9 cellular contexts compared by ENCODE assay signal in the genomic region with DNA sequence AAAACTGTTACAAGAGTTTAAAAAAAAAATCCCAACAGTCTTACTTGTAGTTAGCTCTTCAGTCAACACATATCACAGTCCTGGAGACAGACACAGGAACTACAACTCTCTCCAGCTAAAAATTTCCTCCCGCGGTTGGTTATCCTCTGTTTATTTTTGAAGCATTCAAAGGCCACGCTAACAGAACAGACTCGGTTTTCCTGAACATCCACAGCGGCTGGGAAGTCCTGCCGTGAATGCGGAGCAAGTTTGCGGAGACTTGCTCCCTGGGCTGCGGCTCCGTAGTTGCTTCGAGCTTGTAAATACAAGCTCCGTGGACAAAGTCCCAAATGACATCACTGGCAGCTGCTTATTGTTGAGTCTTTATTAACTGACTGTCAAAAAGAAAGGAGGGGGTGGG. TPM values are rescaled to one million over a fixed set of nuclear protein-coding genes. Genes with fewer than 3 reads are reported as not detected.
A peak's percentile ranks its signal among the peaks of the same experiment; 100 is the strongest.
DNase-seq lines count a peak whose midpoint lies in the region; ATAC-seq, FAIRE-seq and TF ChIP-seq lines count a peak whose summit lies in the region.
"Had no signal": no experiment of that assay in that cellular context is flagged by ENCODE, and none has a peak within 500 bp of the region (broad histone marks: within the 10 kb centered on the region; RNA-seq: fewer than 3 reads in every experiment).

A gene (minus strand): TSS at position 292 of the 400 bp plus-strand sequence. CDS start 50,937 bp downstream, outside the sequence.

- peak within 1 kb of the TSS; percentile 6 to 37 for H3K27ac ChIP-seq in kidney (ENCODE audit: low read depth in 2 of 2, low read length in 2 of 2)

- peak within 1 kb of the TSS; percentile 86 for H3K4me3 Mint-ChIP-seq in HFFc6

- peaks cover 12 to 13% of the 10 kb centered on the region in 2 donors for H3K4me1 ChIP-seq in kidney (ENCODE audit: control insufficient read depth in 1 of 2, insufficient read depth in 1 of 2, low read depth in 1 of 2, low read length in 2 of 2)

- no peaks in the 10 kb centered on the region for H3K27me3 Mint-ChIP-seq in HFFc6 (ENCODE audit: insufficient read depth)

- no peaks in the 10 kb centered on the region for H3K36me3 ChIP-seq in kidney (ENCODE audit: control insufficient read depth in 1 of 2, insufficient read depth in 2 of 2, low read length in 2 of 2)

- no peaks in the 10 kb centered on the region for H3K36me3 Mint-ChIP-seq in HFFc6 (ENCODE audit: low read depth)

- H3K27ac Mint-ChIP-seq in HFFc6, result peak within 1 kb of the TSS; percentile 76

- peaks cover 31% of the 10 kb centered on the region for H3K4me1 Mint-ChIP-seq in HFFc6 (ENCODE audit: low read depth)

- no peaks in the 10 kb centered on the region for H3K9me3 ChIP-seq in kidney (ENCODE audit: control insufficient read depth in 1 of 2, low read length in 2 of 2)

- FAIRE-seq in kidney (lab: Jason Lieb, UNC), result no peak
- FAIRE-seq in HTR-8/SVneo (lab: Jason Lieb, UNC), result no peak
- FAIRE-seq in H54 (lab: Jason Lieb, UNC), result no peak

- no peak for ATAC-seq in HG03354 (IDR thresholded peaks at IDR 0.05; ENCODE audit: poor library complexity, severe bottlenecking, unreplicated experiment)

- no peak for TF ChIP-seq POLR2A in H54 (IDR thresholded peaks at IDR 0.05; ENCODE audit: low read depth, low read length)

- peak within 1 kb of the TSS in 1 of 2 donors; percentile 75 for H3K9ac ChIP-seq in kidney (ENCODE audit: low read length in 2 of 2)

- TF ChIP-seq CTCF in HFFc6 (IDR thresholded peaks at IDR 0.05) (peak; percentile 47; the same call in 1 of the 2 replicates), cardiac fibroblast (IDR thresholded peaks at IDR 0.05; ENCODE audit: low read depth, low read length) (peak; percentile 31), kidney (IDR thresholded peaks at IDR 0.05; ENCODE audit: borderline replicate concordance, extremely low read depth, insufficient read depth) (no peak)

- intact Hi-C loops in kidney (cut with DNase I), result no loop called here

- DNase-seq in HFFc6 (peak; percentile 22), cardiac fibroblast (ENCODE audit: low read depth in 2 of 2) (peak; percentile 41 to 67), kidney (peak; percentile 47), skeletal muscle cell (ENCODE audit: low read depth) (no peak), HTR-8/SVneo (ENCODE audit: insufficient read length, low spot score) (no peak), H54 (ENCODE audit: insufficient read length, low spot score) (no peak), NK-92 (lab: John Stamatoyannopoulos, UW; ENCODE audit: unreplicated experiment) (no peak)

- peak within 1 kb of the TSS in 1 of 2 donors; percentile 48 for H3K4me3 ChIP-seq in cardiac fibroblast (replicated peaks in 1 of 2; ENCODE audit: low read depth in 2 of 2, low read length in 2 of 2)
- H3K4me3 ChIP-seq in kidney (ENCODE audit: low read length in 2 of 2), result peak within 1 kb of the TSS; percentile 70 to 76
- peak within 1 kb of the TSS; percentile 39 for H3K4me3 ChIP-seq in skeletal muscle cell (ENCODE audit: low read depth, low read length)

- H3K9me3 Mint-ChIP-seq in HFFc6, result no peaks in the 10 kb centered on the region

RNA-seq across cellular contexts. Expression of the gene that starts here (rescaled TPM):
- total RNA-seq in HFFc6 (2021; fragmentation: NEBNext Ultra II Directional; extraction: Animal tissue kit (Norgen Biotek cat#: 25700)), result 1 to 10 TPM in 4 of 6 experiments, under 1 TPM in 2; 0.31 to 4.0 (median 3.1) TPM
- 2.9 TPM for total RNA-seq in kidney
- 1.8 TPM for polyA plus RNA-seq in kidney (ENCODE audit: insufficient read depth, low read depth, low replicate concordance)
- total RNA-seq: activated CD8-positive, alpha-beta memory T cell treated with anti-CD3 and anti-CD28 coated beads for 36 hours had no signal

Comparison
In these comparisons a context has a peak if more than half of its experiments do, and no peak if none do; other contexts are left out.
1. DNase-seq: peak in HFFc6 (single experiment), cardiac fibroblast (2 of 2) and kidney (single experiment); none in skeletal muscle cell (single experiment), HTR-8/SVneo (single experiment), H54 (single experiment) and NK-92 (single experiment).